1 cellular context compared by ENCODE assay signal in genomic region chr5:56480305-56481146, GRCh38.
TF ChIP-seq lines count a peak whose summit lies in the region.

No MANE protein-coding gene starts in this region.

TF ChIP-seq in HepG2, 621 proteins besides CTCF, POLR2A, EP300 and RAD21 (continued from another document and continues in another):
- TF ChIP-seq ZNF234 (CRISPR knock-in tag; conservative IDR thresholded peaks at IDR 0.05) = no peak; the same call in 1 of the 2 replicates
- TF ChIP-seq ZFP91 (CRISPR knock-in tag; IDR thresholded peaks at IDR 0.05; ENCODE audit: borderline replicate concordance) = peak; percentile 32; the same call in 1 of the 2 replicates
- TF ChIP-seq ETV6 (CRISPR knock-in tag; conservative IDR thresholded peaks at IDR 0.05) = no peak; the same call in none of the 2 replicates
- TF ChIP-seq RXRB (CRISPR knock-in tag; IDR thresholded peaks at IDR 0.05; ENCODE audit: borderline replicate concordance) = peak; percentile 95
- TF ChIP-seq AKNA (CRISPR knock-in tag; IDR thresholded peaks at IDR 0.05; ENCODE audit: borderline replicate concordance) = no peak
- no peak for TF ChIP-seq ZNF589 (CRISPR knock-in tag; conservative IDR thresholded peaks at IDR 0.05)
- TF ChIP-seq POLR2AphosphoS2 (IDR thresholded peaks at IDR 0.05; ENCODE audit: low read depth, low read length) = no peak
- TF ChIP-seq ZNF879 (CRISPR knock-in tag; IDR thresholded peaks at IDR 0.05) = no peak
- TF ChIP-seq EZH2 (conservative IDR thresholded peaks at IDR 0.05; ENCODE audit: low read depth, low read length) = no peak
- no peak for TF ChIP-seq ZNF138 (CRISPR knock-in tag; IDR thresholded peaks at IDR 0.05; ENCODE audit: low read depth)
- no peak; the same call in 1 of the 2 replicates for TF ChIP-seq ZNF615 (CRISPR knock-in tag; IDR thresholded peaks at IDR 0.05; ENCODE audit: borderline replicate concordance)
- TF ChIP-seq CBX1 (IDR thresholded peaks at IDR 0.05; ENCODE audit: low read depth) = no peak
- TF ChIP-seq HNF1A (IDR thresholded peaks at IDR 0.05; ENCODE audit: low read depth) = peak; percentile 73
- TF ChIP-seq HNF1A (CRISPR knock-in tag; IDR thresholded peaks at IDR 0.05; ENCODE audit: borderline replicate concordance) = peak; percentile 88; the same call in 1 of the 2 replicates
- TF ChIP-seq, protein P1, sequence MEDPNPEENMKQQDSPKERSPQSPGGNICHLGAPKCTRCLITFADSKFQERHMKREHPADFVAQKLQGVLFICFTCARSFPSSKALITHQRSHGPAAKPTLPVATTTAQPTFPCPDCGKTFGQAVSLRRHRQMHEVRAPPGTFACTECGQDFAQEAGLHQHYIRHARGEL (CRISPR knock-in tag; IDR thresholded peaks at IDR 0.05) = no peak
- TF ChIP-seq TOPORS (CRISPR knock-in tag; IDR thresholded peaks at IDR 0.05) = peak; percentile 35; the same call in 1 of the 2 replicates
- TF ChIP-seq, protein P2, sequence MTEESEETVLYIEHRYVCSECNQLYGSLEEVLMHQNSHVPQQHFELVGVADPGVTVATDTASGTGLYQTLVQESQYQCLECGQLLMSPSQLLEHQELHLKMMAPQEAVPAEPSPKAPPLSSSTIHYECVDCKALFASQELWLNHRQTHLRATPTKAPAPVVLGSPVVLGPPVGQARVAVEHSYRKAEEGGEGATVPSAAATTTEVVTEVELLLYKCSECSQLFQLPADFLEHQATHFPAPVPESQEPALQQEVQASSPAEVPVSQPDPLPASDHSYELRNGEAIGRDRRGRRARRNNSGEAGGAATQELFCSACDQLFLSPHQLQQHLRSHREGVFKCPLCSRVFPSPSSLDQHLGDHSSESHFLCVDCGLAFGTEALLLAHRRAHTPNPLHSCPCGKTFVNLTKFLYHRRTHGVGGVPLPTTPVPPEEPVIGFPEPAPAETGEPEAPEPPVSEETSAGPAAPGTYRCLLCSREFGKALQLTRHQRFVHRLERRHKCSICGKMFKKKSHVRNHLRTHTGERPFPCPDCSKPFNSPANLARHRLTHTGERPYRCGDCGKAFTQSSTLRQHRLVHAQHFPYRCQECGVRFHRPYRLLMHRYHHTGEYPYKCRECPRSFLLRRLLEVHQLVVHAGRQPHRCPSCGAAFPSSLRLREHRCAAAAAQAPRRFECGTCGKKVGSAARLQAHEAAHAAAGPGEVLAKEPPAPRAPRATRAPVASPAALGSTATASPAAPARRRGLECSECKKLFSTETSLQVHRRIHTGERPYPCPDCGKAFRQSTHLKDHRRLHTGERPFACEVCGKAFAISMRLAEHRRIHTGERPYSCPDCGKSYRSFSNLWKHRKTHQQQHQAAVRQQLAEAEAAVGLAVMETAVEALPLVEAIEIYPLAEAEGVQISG (CRISPR knock-in tag; IDR thresholded peaks at IDR 0.05) = peak; percentile 24
- no peak for TF ChIP-seq ZNF264 (CRISPR knock-in tag; IDR thresholded peaks at IDR 0.05)
- peak; percentile 68; the same call in 1 of the 2 replicates for TF ChIP-seq GABPB1 (CRISPR knock-in tag; IDR thresholded peaks at IDR 0.05)
- no peak for TF ChIP-seq ZBTB38 (CRISPR knock-in tag; IDR thresholded peaks at IDR 0.05)
- no peak for TF ChIP-seq ZKSCAN5 (CRISPR knock-in tag; IDR thresholded peaks at IDR 0.05)
- TF ChIP-seq, protein P3, sequence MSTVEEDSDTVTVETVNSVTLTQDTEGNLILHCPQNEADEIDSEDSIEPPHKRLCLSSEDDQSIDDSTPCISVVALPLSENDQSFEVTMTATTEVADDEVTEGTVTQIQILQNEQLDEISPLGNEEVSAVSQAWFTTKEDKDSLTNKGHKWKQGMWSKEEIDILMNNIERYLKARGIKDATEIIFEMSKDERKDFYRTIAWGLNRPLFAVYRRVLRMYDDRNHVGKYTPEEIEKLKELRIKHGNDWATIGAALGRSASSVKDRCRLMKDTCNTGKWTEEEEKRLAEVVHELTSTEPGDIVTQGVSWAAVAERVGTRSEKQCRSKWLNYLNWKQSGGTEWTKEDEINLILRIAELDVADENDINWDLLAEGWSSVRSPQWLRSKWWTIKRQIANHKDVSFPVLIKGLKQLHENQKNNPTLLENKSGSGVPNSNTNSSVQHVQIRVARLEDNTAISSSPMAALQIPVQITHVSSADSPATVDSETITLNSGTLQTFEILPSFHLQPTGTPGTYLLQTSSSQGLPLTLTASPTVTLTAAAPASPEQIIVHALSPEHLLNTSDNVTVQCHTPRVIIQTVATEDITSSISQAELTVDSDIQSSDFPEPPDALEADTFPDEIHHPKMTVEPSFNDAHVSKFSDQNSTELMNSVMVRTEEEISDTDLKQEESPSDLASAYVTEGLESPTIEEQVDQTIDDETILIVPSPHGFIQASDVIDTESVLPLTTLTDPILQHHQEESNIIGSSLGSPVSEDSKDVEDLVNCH (CRISPR knock-in tag; IDR thresholded peaks at IDR 0.05) = no peak
- TF ChIP-seq CREB1 (IDR thresholded peaks at IDR 0.05) = no peak
- no peak; the same call in 1 of the 2 replicates for TF ChIP-seq CREB1 (CRISPR knock-in tag; IDR thresholded peaks at IDR 0.05)
- no peak for TF ChIP-seq ZNF839 (CRISPR knock-in tag; IDR thresholded peaks at IDR 0.05; ENCODE audit: borderline replicate concordance)
- TF ChIP-seq ETV5 (CRISPR knock-in tag; IDR thresholded peaks at IDR 0.05; ENCODE audit: borderline replicate concordance) = peak; percentile 61; the same call in 1 of the 2 replicates
- TF ChIP-seq MEIS2 (CRISPR knock-in tag; IDR thresholded peaks at IDR 0.05) = peak; percentile 22
- no peak for TF ChIP-seq ARHGAP35 (CRISPR knock-in tag; IDR thresholded peaks at IDR 0.05; ENCODE audit: borderline replicate concordance)
- TF ChIP-seq ZNF772 (CRISPR knock-in tag; IDR thresholded peaks at IDR 0.05) = 0 out of 2 replicates have a peak, but pooled peaks have one; percentile 0
- no peak for TF ChIP-seq TP53 (CRISPR knock-in tag; conservative IDR thresholded peaks at IDR 0.05)
- peak; percentile 13; the same call in 1 of the 2 replicates for TF ChIP-seq ELF1 (CRISPR knock-in tag; IDR thresholded peaks at IDR 0.05)
- no peak for TF ChIP-seq FOXC1 (CRISPR knock-in tag; IDR thresholded peaks at IDR 0.05; ENCODE audit: borderline replicate concordance)
- no peak for TF ChIP-seq CBX2 (IDR thresholded peaks at IDR 0.05; ENCODE audit: low read depth, low read length)
- TF ChIP-seq CBX2 (CRISPR knock-in tag; IDR thresholded peaks at IDR 0.05; ENCODE audit: low read depth) = no peak
- TF ChIP-seq NCOA1 (CRISPR knock-in tag; IDR thresholded peaks at IDR 0.05) = peak; percentile 89
- TF ChIP-seq CREB3 (CRISPR knock-in tag; IDR thresholded peaks at IDR 0.05) = no peak
- no peak for TF ChIP-seq ZNF678 (CRISPR knock-in tag; IDR thresholded peaks at IDR 0.05)
- no peak for TF ChIP-seq PHF5A (CRISPR knock-in tag; IDR thresholded peaks at IDR 0.05; ENCODE audit: low read depth, unreplicated experiment)
- TF ChIP-seq NFRKB (IDR thresholded peaks at IDR 0.05) = no peak
- TF ChIP-seq, protein P4, sequence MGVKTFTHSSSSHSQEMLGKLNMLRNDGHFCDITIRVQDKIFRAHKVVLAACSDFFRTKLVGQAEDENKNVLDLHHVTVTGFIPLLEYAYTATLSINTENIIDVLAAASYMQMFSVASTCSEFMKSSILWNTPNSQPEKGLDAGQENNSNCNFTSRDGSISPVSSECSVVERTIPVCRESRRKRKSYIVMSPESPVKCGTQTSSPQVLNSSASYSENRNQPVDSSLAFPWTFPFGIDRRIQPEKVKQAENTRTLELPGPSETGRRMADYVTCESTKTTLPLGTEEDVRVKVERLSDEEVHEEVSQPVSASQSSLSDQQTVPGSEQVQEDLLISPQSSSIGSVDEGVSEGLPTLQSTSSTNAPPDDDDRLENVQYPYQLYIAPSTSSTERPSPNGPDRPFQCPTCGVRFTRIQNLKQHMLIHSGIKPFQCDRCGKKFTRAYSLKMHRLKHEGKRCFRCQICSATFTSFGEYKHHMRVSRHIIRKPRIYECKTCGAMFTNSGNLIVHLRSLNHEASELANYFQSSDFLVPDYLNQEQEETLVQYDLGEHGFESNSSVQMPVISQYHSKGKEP (CRISPR knock-in tag; IDR thresholded peaks at IDR 0.05) = no peak
- no peak; the same call in 1 of the 2 replicates for TF ChIP-seq YEATS2 (CRISPR knock-in tag; IDR thresholded peaks at IDR 0.05; ENCODE audit: borderline replicate concordance)
- TF ChIP-seq ZBTB7A (CRISPR knock-in tag; IDR thresholded peaks at IDR 0.05) = peak; percentile 53; the same call in 1 of the 2 replicates
